8 cellular contexts compared by ENCODE assay signal in the genomic region with DNA sequence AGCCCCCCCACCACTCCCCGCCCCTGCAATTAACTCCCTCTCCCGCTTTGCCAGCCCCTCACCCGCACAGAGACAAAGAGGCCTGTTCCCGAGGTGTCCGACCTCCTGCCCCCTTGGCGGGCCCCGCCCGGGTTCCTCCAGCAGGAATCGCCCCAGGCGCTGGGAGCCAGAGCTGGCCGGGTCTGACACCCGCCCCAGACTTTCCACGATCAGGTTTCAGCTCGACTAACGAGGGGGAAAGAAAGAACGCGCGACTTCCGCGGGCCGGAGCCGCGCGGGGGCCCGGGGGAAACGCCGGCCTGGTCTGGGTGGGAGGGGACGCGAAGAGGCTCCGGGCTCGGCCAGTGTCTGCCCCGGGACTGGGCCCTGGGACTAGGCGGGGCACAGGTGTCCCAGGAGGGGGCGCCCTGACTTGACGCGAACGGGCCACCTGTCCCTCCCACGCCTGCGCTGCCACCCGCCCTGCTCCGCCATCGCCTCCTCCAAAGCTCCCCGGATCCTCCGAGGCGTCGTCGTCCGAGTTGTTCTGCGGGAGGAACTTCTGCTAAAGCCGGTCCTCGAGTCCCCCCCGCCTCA. TPM values are rescaled to one million over a fixed set of nuclear protein-coding genes. Genes with fewer than 3 reads are reported as not detected.
A peak's percentile ranks its signal among the peaks of the same experiment; 100 is the strongest.
DNase-seq lines count a peak whose midpoint lies in the region; ATAC-seq, FAIRE-seq and TF ChIP-seq lines count a peak whose summit lies in the region.

No MANE protein-coding gene starts in this region.

- CTCF ChIA-PET in OCI-LY7 (lab: Charles Lee; ENCODE audit: unreplicated experiment), result no interaction called here

- no peak for TF ChIP-seq POLR2A in H54 (IDR thresholded peaks at IDR 0.05; ENCODE audit: low read depth, low read length)

- peak; percentile 66 for ATAC-seq in activated naive CD8-positive, alpha-beta T cell treated with anti-CD3 and anti-CD28 coated beads, Interleukin-2, amount 50 U/mL, for 24 hours

- no peaks in the 10 kb centered on the region for H3K9me3 Mint-ChIP-seq in activated naive CD8-positive, alpha-beta T cell treated with anti-CD3 and anti-CD28 coated beads, Interleukin-2, amount 50 U/mL, for 24 hours

- H3K4me3 ChIP-seq in skeletal muscle satellite cell (ENCODE audit: low read length), result peak overlapping the region; percentile 72
- H3K4me3 ChIP-seq in OCI-LY7 (ENCODE audit: low read depth, low read length, poor library complexity, severe bottlenecking), result no peak overlapping the region

- no peak overlapping the region for H2AFZ ChIP-seq in OCI-LY7 (ENCODE audit: low read length)

- H3K36me3 ChIP-seq in skeletal muscle satellite cell (ENCODE audit: insufficient read depth, low read length) (no peaks in the 10 kb centered on the region), OCI-LY7 (ENCODE audit: insufficient read depth, low read length) (no peaks in the 10 kb centered on the region)

- H3K9ac ChIP-seq in skeletal muscle satellite cell (ENCODE audit: low read depth, low read length), result peak overlapping the region; percentile 65

- POLR2A ChIA-PET in OCI-LY7 (lab: Charles Lee), result no interaction called here

- H3K4me1 ChIP-seq in skeletal muscle satellite cell (ENCODE audit: control insufficient read depth, insufficient read depth, low read length) (peaks cover 27% of the 10 kb centered on the region), OCI-LY7 (ENCODE audit: insufficient read depth, low read length, poor library complexity, severe bottlenecking) (no peaks in the 10 kb centered on the region)

- H4K20me1 ChIP-seq in OCI-LY7 (ENCODE audit: insufficient read depth, low read length), result no peaks in the 10 kb centered on the region

- intact Hi-C loops in OCI-LY7 (cut with micrococcal nuclease; ENCODE audit: unreplicated experiment), result no loop called here

- peak overlapping the region; percentile 15 for H3K4me3 Mint-ChIP-seq in activated naive CD8-positive, alpha-beta T cell treated with anti-CD3 and anti-CD28 coated beads, Interleukin-2, amount 50 U/mL, for 24 hours

- no peaks in the 10 kb centered on the region for H3K36me3 Mint-ChIP-seq in activated naive CD8-positive, alpha-beta T cell treated with anti-CD3 and anti-CD28 coated beads, Interleukin-2, amount 50 U/mL, for 24 hours (ENCODE audit: low read depth)

- FAIRE-seq in H54 (lab: Jason Lieb, UNC) (no peak), D721Med (lab: Jason Lieb, UNC) (no peak)

- peaks cover 5% of the 10 kb centered on the region for H3K4me1 Mint-ChIP-seq in activated naive CD8-positive, alpha-beta T cell treated with anti-CD3 and anti-CD28 coated beads, Interleukin-2, amount 50 U/mL, for 24 hours

- H3K27me3 Mint-ChIP-seq in activated naive CD8-positive, alpha-beta T cell treated with anti-CD3 and anti-CD28 coated beads, Interleukin-2, amount 50 U/mL, for 24 hours, result peaks cover 42% of the 10 kb centered on the region

- peak overlapping the region; percentile 79 for H3K4me2 ChIP-seq in skeletal muscle satellite cell (ENCODE audit: low read length)
- no peak overlapping the region for H3K4me2 ChIP-seq in OCI-LY7 (ENCODE audit: low read length)

- no TSS peak for BruUV-seq in OCI-LY7 (replicated peaks; lab: Mats Ljungman, UMichigan)

- H3K9me2 ChIP-seq in OCI-LY7 (ENCODE audit: insufficient read depth, low read length), result no peaks in the 10 kb centered on the region

- H3K9me3 ChIP-seq in skeletal muscle satellite cell (replicated peaks; ENCODE audit: low read length) (no peaks in the 10 kb centered on the region), OCI-LY7 (ENCODE audit: low read length) (no peaks in the 10 kb centered on the region)

- DNase-seq in DMS53 (lab: John Stamatoyannopoulos, UW) (peak; percentile 93), H54 (ENCODE audit: insufficient read length, low spot score) (peak; percentile 19), NCI-H748 treated with DMSO at 0.1 percent for 48 hours (lab: John Stamatoyannopoulos, UW) (peak; percentile 9), hepatic stellate cell (ENCODE audit: low spot score) (peak; percentile 25), OCI-LY7 (ENCODE audit: low spot score) (no peak), D721Med (ENCODE audit: insufficient read length, low spot score) (no peak)
- DNase-seq in activated naive CD8-positive, alpha-beta T cell treated with anti-CD3 and anti-CD28 coated beads, Interleukin-2, amount 50 U/mL, for 24 hours, result peak; percentile 42

- peaks cover 28% of the 10 kb centered on the region for H3K27me3 ChIP-seq in skeletal muscle satellite cell (ENCODE audit: control insufficient read depth, insufficient read depth, low read length)

- no peak for TF ChIP-seq CTCF in OCI-LY7 (conservative IDR thresholded peaks at IDR 0.05; ENCODE audit: low read length)
- TF ChIP-seq CTCF in D721Med (IDR thresholded peaks at IDR 0.05; ENCODE audit: insufficient read depth, missing control alignments), result no peak

- no peak overlapping the region for H3K27ac Mint-ChIP-seq in activated naive CD8-positive, alpha-beta T cell treated with anti-CD3 and anti-CD28 coated beads, Interleukin-2, amount 50 U/mL, for 24 hours

- H3K27ac ChIP-seq in OCI-LY7 (ENCODE audit: low read depth, low read length, poor library complexity, severe bottlenecking), result no peak overlapping the region

- no peaks in the 10 kb centered on the region for H3K79me2 ChIP-seq in OCI-LY7 (ENCODE audit: insufficient read depth, low read depth, low read length)

RNA-seq across cellular contexts. Expression of gene HHAT, which starts 36.3 kb away (rescaled TPM):
- 0.51 and 2.2 TPM in 2 replicates for total RNA-seq in skeletal muscle satellite cell (2012; rRNA removed)
- 5.2 and 5.4 TPM in 2 replicates for total RNA-seq in OCI-LY7 (2014; rRNA removed; shearing (Covaris generic))
- total RNA-seq in OCI-LY7 (2022), result 9.5 and 11.1 TPM in 2 replicates

RNA-seq across cellular contexts. Expression of gene SERTAD4, which starts 59.8 kb away (rescaled TPM):
- 0.22 TPM in 1 of 2 replicates, not detected in the other for total RNA-seq in skeletal muscle satellite cell (2012; rRNA removed)
- total RNA-seq in OCI-LY7 (2014; rRNA removed; shearing (Covaris generic)), result not detected in 2 replicates
- not detected in 2 replicates for total RNA-seq in OCI-LY7 (2022)

Comparison
In these comparisons a context has a peak if more than half of its experiments do, and no peak if none do; other contexts are left out.
1. DNase-seq: peak in DMS53 (single experiment), H54 (single experiment), NCI-H748 treated with DMSO at 0.1 percent for 48 hours (single experiment), activated naive CD8-positive, alpha-beta T cell treated with anti-CD3 and anti-CD28 coated beads, Interleukin-2, amount 50 U/mL, for 24 hours (single experiment) and hepatic stellate cell (single experiment); none in OCI-LY7 (single experiment) and D721Med (single experiment).